10 cellular contexts compared by ENCODE assay signal in the genomic region with DNA sequence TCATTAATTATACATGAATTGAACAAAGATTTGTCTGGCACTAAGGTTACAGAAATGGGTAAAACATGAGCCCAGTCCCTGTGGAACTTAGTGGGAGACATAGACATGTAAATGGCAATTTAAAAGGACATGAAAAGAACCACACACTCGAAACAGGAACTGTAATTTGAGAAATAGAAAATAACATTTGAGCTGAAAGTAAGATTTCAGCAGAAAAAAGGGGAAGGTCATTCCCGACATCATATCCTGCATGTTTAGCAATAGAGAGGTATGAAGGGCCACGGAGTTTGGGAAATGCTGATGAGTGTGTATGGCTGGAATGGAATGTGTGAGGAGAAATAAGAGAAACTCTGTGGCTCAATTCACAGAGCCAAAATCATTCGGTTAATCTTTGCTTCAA.
DNase-seq lines count a peak whose midpoint lies in the region; ATAC-seq and TF ChIP-seq lines count a peak whose summit lies in the region.
"Had no signal": no experiment of that assay in that cellular context is flagged by ENCODE, and none has a peak within 500 bp of the region (broad histone marks: within the 10 kb centered on the region; RNA-seq: fewer than 3 reads in every experiment).

No MANE protein-coding gene starts in this region.

- no peak overlapping the region for H3K27ac ChIP-seq in ovary

- no peaks in the 10 kb centered on the region for H3K4me1 ChIP-seq in ovary (ENCODE audit: insufficient read depth)

- H3K4me3 ChIP-seq in ovary = no peak overlapping the region

- no peak for TF ChIP-seq CTCF in ovary (IDR thresholded peaks at IDR 0.05)

- intact Hi-C loops in ovary (cut with DNase I) = no loop called here

- no peaks in the 10 kb centered on the region for H3K9me3 ChIP-seq in ovary

- ATAC-seq in GM18907 (IDR thresholded peaks at IDR 0.05; ENCODE audit: unreplicated experiment) (peak; percentile 39), HG03108 (IDR thresholded peaks at IDR 0.05; ENCODE audit: unreplicated experiment) (peak; percentile 46)
- ATAC-seq: Panc1 had no signal

- TF ChIP-seq EP300 in ovary (IDR thresholded peaks at IDR 0.05) = no peak

- no peaks in the 10 kb centered on the region for H3K36me3 ChIP-seq in ovary

- H3K27me3 ChIP-seq in ovary = no peaks in the 10 kb centered on the region

- DNase-seq in amniotic epithelial cell (ENCODE audit: low read depth) (peak; percentile 85), putamen (ENCODE audit: low spot score) (peak; percentile 9), T1000 (lab: John Stamatoyannopoulos, UW) (no peak), iPS-NIHi7 (ENCODE audit: extremely low spot score) (no peak), HK-2 (ENCODE audit: unreplicated experiment) (no peak), ovary (no peak)
- DNase-seq: stimulated activated naive CD4-positive, alpha-beta T cell treated with Interleukin-2 at 50 U/mL for 16 hours had no signal

- TF ChIP-seq POLR2A in ovary (IDR thresholded peaks at IDR 0.05) = no peak

- 59 to 73% (median 67%) methylated on average over 4 of the region's 4 CpGs for WGBS in ovary, 3 donors

Comparison
In these comparisons a context has a peak if more than half of its experiments do, and no peak if none do; other contexts are left out.
1. DNase-seq: peak in amniotic epithelial cell (single experiment) and putamen (single experiment); none in T1000 (single experiment), iPS-NIHi7 (single experiment), HK-2 (single experiment) and ovary (0 of 5).